Comparison of ENCODE assay signal across 19 cellular contexts in genomic region chr4:185554243-185555126, GRCh38. TPM values are rescaled to one million over a fixed set of nuclear protein-coding genes. Genes with fewer than 3 reads are reported as not detected.
"Had no signal": no experiment of that assay in that cellular context is flagged by ENCODE, and none has a peak within 500 bp of the region (broad histone marks: within the 10 kb centered on the region; RNA-seq: fewer than 3 reads in every experiment).

No MANE protein-coding gene starts in this region.

- H3K36me3 ChIP-seq: adrenal gland had no signal

- ATAC-seq: activated CD4-positive, CD25-positive, alpha-beta regulatory T cell treated with anti-CD3 and anti-CD28 coated beads, Interleukin-2, amount 50 U/mL, for 24 hours; activated T-cell treated with anti-CD3 and anti-CD28 coated beads, Interleukin-2, amount 50 U/mL, for 4 hours; stimulated activated naive CD8-positive, alpha-beta T cell treated with anti-CD3 and anti-CD28 coated beads, Interleukin-15, Interleukin-2, amounts not matched to agents 100 U/mL and 50 U/mL, for 24 hours had no signal

- H3K27ac Mint-ChIP-seq: activated naive CD4-positive, alpha-beta T cell treated with anti-CD3 and anti-CD28 coated beads, Interleukin-2, amount 50 U/mL, for 24 hours; mesothelial cell of epicardium; nephron progenitor cell had no signal

- H3K4me1 ChIP-seq: adrenal gland had no signal

- H3K4me3 Mint-ChIP-seq: activated naive CD4-positive, alpha-beta T cell treated with anti-CD3 and anti-CD28 coated beads, Interleukin-2, amount 50 U/mL, for 24 hours; activated T-cell treated with anti-CD3 and anti-CD28 coated beads, Interleukin-2, amount 50 U/mL, for 4 hours; mesothelial cell of epicardium; nephron progenitor cell had no signal

- DNase-seq: activated CD4-positive, alpha-beta T cell treated with anti-CD3 and anti-CD28 coated beads, Interleukin-2, amount 50 U/mL, for 1 hour; activated CD8-positive, alpha-beta memory T cell treated with anti-CD3 and anti-CD28 coated beads, Interleukin-2, amount 50 U/mL, for 4 hours; activated T-cell treated with anti-CD3 and anti-CD28 coated beads, Interleukin-2, amount 50 U/mL, for 4 hours; adrenal gland; caudate nucleus; dorsolateral prefrontal cortex; head of caudate nucleus; nephron progenitor cell; nucleus accumbens; posterior cingulate gyrus; stimulated activated CD4-positive, alpha-beta T cell treated with anti-CD3 and anti-CD28 coated beads, Interleukin-12 subunit alpha, Interleukin-12 subunit beta, amount 100 ng/mL, for 4 hours; stimulated activated CD4-positive, alpha-beta T cell treated with anti-CD3 and anti-CD28 coated beads, Interleukin-2, amount 100 ng/mL, for 24 hours; stimulated activated naive CD8-positive, alpha-beta T cell treated with anti-CD3 and anti-CD28 coated beads, Interleukin-15, Interleukin-2, amounts not matched to agents 100 U/mL and 50 U/mL, for 24 hours; T-helper 1 cell; T-helper 9 cell; trophoblast cell had no signal

- H3K9me3 Mint-ChIP-seq: activated naive CD4-positive, alpha-beta T cell treated with anti-CD3 and anti-CD28 coated beads, Interleukin-2, amount 50 U/mL, for 24 hours; activated T-cell treated with anti-CD3 and anti-CD28 coated beads, Interleukin-2, amount 50 U/mL, for 4 hours had no signal

- H3K27me3 ChIP-seq: adrenal gland, dorsolateral prefrontal cortex had no signal

- H3K27ac ChIP-seq: dorsolateral prefrontal cortex had no signal

- H3K9me3 ChIP-seq: adrenal gland had no signal

- H3K4me1 Mint-ChIP-seq: activated naive CD4-positive, alpha-beta T cell treated with anti-CD3 and anti-CD28 coated beads, Interleukin-2, amount 50 U/mL, for 24 hours had no signal

- H3K4me3 ChIP-seq: adrenal gland, dorsolateral prefrontal cortex had no signal

- H3K36me3 Mint-ChIP-seq: activated naive CD4-positive, alpha-beta T cell treated with anti-CD3 and anti-CD28 coated beads, Interleukin-2, amount 50 U/mL, for 24 hours; mesothelial cell of epicardium had no signal

RNA-seq across cellular contexts. Expression of gene PDLIM3, which starts 19.2 kb away (rescaled TPM):
- total RNA-seq: activated T-cell treated with anti-CD3 and anti-CD28 coated beads, Interleukin-2, amount 50 U/mL, for 4 hours had no signal
